23 cellular contexts compared by ENCODE assay signal in the genomic region with DNA sequence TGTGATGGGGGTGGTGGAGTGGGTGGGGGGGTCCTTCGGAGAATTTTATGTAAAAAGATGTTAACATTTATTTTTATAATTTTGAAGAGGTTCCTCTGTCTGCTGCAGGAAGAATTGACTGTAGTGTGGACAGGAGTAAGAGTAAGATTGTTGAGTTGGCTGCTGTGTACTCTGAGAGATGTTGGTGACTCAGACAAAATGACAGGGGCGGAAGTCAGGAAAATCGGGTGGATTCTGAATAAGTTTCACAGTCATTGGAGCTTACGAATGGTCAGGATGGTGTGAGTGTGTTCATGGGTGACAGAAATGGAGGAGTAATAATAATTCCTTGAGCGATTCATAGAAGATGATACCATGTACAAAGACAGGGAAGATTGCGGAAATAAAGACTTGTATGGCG.
"Had no signal": no experiment of that assay in that cellular context is flagged by ENCODE, and none has a peak within 500 bp of the region (broad histone marks: within the 10 kb centered on the region; RNA-seq: fewer than 3 reads in every experiment).

No MANE protein-coding gene starts in this region.

- H3K27me3 ChIP-seq: SJSA1 had no signal

- ATAC-seq: activated T-cell treated with anti-CD3 and anti-CD28 coated beads, Interleukin-2, amount 50 U/mL, for 72 hours; Panc1 had no signal

- H3K36me3 ChIP-seq: SJSA1 had no signal

- DNase-seq: activated B cell treated with CpG ODN at 0.5 μM for 24 hours; activated CD4-positive, alpha-beta memory T cell treated with anti-CD3 and anti-CD28 coated beads for 36 hours; activated CD4-positive, alpha-beta T cell treated with anti-CD3 and anti-CD28 coated beads for 1 hour; activated CD4-positive, alpha-beta T cell treated with anti-CD3 and anti-CD28 coated beads, Interleukin-2, amount 10 ng/mL, durations not matched to agents 7 days and 5 days; activated CD8-positive, alpha-beta memory T cell treated with anti-CD3 and anti-CD28 coated beads for 24 hours; activated gamma-delta T cell treated with Interleukin-2 at 50 U/mL for 16 hours; activated naive CD4-positive, alpha-beta T cell treated with anti-CD3 and anti-CD28 coated beads, Interleukin-2, amount 10 ng/mL, durations not matched to agents 7 days and 5 days; activated naive CD8-positive, alpha-beta T cell treated with anti-CD3 and anti-CD28 coated beads for 36 hours; activated T-cell treated with anti-CD3 and anti-CD28 coated beads for 4 hours; activated T-cell treated with anti-CD3 and anti-CD28 coated beads, Interleukin-2, amount 50 U/mL, for 72 hours; cerebellar nuclear complex; NCI-H1092; NCI-H1417; NCI-H1930; NCI-H2107; NCI-H345; NCI-H510A; NCI-H526 treated with DMSO at 0.1 percent for 48 hours; NCI-H82; SHP77 had no signal

- H3K4me1 ChIP-seq: SJSA1 had no signal

- H3K27ac ChIP-seq: RWPE1, SJSA1 had no signal

- H3K4me3 ChIP-seq: SJSA1 had no signal

- H3K9me3 ChIP-seq: SJSA1 had no signal
